Comparison of ENCODE assay signal across 28 cellular contexts in genomic region chr22:29050457-29050856, GRCh38. TPM values are rescaled to one million over a fixed set of nuclear protein-coding genes. Genes with fewer than 3 reads are reported as not detected.
"Had no signal": no experiment of that assay in that cellular context is flagged by ENCODE, and none has a peak within 500 bp of the region (broad histone marks: within the 10 kb centered on the region; RNA-seq: fewer than 3 reads in every experiment).

No MANE protein-coding gene starts in this region.

- H3K27me3 ChIP-seq: colonic mucosa, gastrocnemius medialis, pancreas, right atrium auricular region, spleen, tibial nerve, upper lobe of left lung had no signal

- ATAC-seq: gastrocnemius medialis; lower lobe of right lung; naive thymus-derived CD8-positive, alpha-beta T cell; pancreas; stimulated activated memory B cell treated with anti-CD40 and anti-IgM and Interleukin-4, amounts not matched to agents 10 μg/mL and 1 μg/mL and 100 μg/mL, for 72 hours; stimulated activated naive CD8-positive, alpha-beta T cell treated with anti-CD3 and anti-CD28 coated beads, Interleukin-15, Interleukin-2, amounts not matched to agents 100 U/mL and 50 U/mL, for 24 hours had no signal

- H3K4me1 ChIP-seq: colonic mucosa, left ventricle myocardium inferior, lower lobe of right lung, pancreas, right atrium auricular region, spleen, upper lobe of left lung had no signal

- H3K4me3 ChIP-seq: colonic mucosa, gastrocnemius medialis, left ventricle myocardium inferior, lower lobe of right lung, pancreas, right atrium auricular region, skin epidermis, spleen, thoracic aorta, tibial nerve, upper lobe of left lung had no signal

- H3K36me3 ChIP-seq: colonic mucosa had no signal

- H3K9me3 ChIP-seq: colonic mucosa, gastrocnemius medialis, left ventricle myocardium inferior, lower lobe of right lung, pancreas, right atrium auricular region, spleen, thoracic aorta, tibial nerve, upper lobe of left lung had no signal

- H3K27ac ChIP-seq: colonic mucosa, epithelial cell of prostate, gastrocnemius medialis, left ventricle myocardium inferior, lower lobe of right lung, pancreas, right atrium auricular region, skin epidermis, spleen, thoracic aorta, tibial nerve, upper lobe of left lung had no signal

- DNase-seq: cerebellar nuclear complex; colonic mucosa; effector CD8-positive, alpha-beta T cell; endodermal cell; foreskin fibroblast; gastrocnemius medialis; head of caudate nucleus; left ventricle myocardium inferior; lower lobe of right lung; naive thymus-derived CD8-positive, alpha-beta T cell; nephron progenitor cell; occipital lobe; pancreas; spleen; stimulated activated CD4-positive, alpha-beta T cell treated with anti-CD3 and anti-CD28 coated beads, Interleukin-4, amount 100 ng/mL, for 4 hours; stimulated activated naive CD8-positive, alpha-beta T cell treated with anti-CD3 and anti-CD28 coated beads, Interleukin-15, Interleukin-2, amounts not matched to agents 100 U/mL and 50 U/mL, for 24 hours had no signal

RNA-seq across cellular contexts. Expression of gene C22orf31, which starts 11.2 kb away (rescaled TPM):
- total RNA-seq: endodermal cell; esophagus mucosa; gastrocnemius medialis; glomerular endothelial cell; lower lobe of right lung; mesenteric fat pad; myocyte; naive thymus-derived CD8-positive, alpha-beta T cell; occipital lobe; pancreas; progenitor cell of endocrine pancreas; right atrium auricular region; spleen; thoracic aorta; tibial nerve; upper lobe of left lung had no signal

RNA-seq across cellular contexts. Expression of gene KREMEN1, which starts 22.4 kb away (rescaled TPM):
- total RNA-seq: naive thymus-derived CD8-positive, alpha-beta T cell had no signal
